In genomic region chr7:14446231-14446630, GRCh38 we compare ENCODE assay signal across 21 cellular contexts.
"Had no signal": no experiment of that assay in that cellular context is flagged by ENCODE, and none has a peak within 500 bp of the region (broad histone marks: within the 10 kb centered on the region; RNA-seq: fewer than 3 reads in every experiment).

No MANE protein-coding gene starts in this region.

- H3K4me1 Mint-ChIP-seq: nephron had no signal

- H3K27ac Mint-ChIP-seq: effector memory CD8-positive, alpha-beta T cell; naive thymus-derived CD4-positive, alpha-beta T cell; nephron; stimulated activated naive B cell treated with anti-CD40 and anti-IgM and Interleukin-4, amounts not matched to agents 10 μg/mL and 1 μg/mL and 100 μg/mL, for 72 hours; stimulated activated naive CD8-positive, alpha-beta T cell treated with anti-CD3 and anti-CD28 coated beads, Interleukin-15, Interleukin-2, amounts not matched to agents 100 ng/mL and 50 ng/mL, for 24 hours had no signal

- H3K9me3 ChIP-seq: prostate gland, thoracic aorta, upper lobe of left lung, uterus had no signal

- H3K36me3 Mint-ChIP-seq: naive thymus-derived CD4-positive, alpha-beta T cell; stimulated activated naive B cell treated with anti-CD40 and anti-IgM and Interleukin-4, amounts not matched to agents 10 μg/mL and 1 μg/mL and 100 μg/mL, for 72 hours had no signal

- DNase-seq: cortex of kidney; effector memory CD8-positive, alpha-beta T cell; head of caudate nucleus; kidney; mesendoderm; midbrain; naive thymus-derived CD4-positive, alpha-beta T cell; nucleus accumbens; spleen; stimulated activated CD4-positive, alpha-beta T cell treated with anti-CD3 and anti-CD28 coated beads, Interleukin-4, amount 100 ng/mL, for 4 hours; upper lobe of left lung; uterus had no signal

- H3K9me3 Mint-ChIP-seq: effector memory CD8-positive, alpha-beta T cell; stimulated activated naive CD8-positive, alpha-beta T cell treated with anti-CD3 and anti-CD28 coated beads, Interleukin-15, Interleukin-2, amounts not matched to agents 100 ng/mL and 50 ng/mL, for 24 hours had no signal

- H3K4me3 ChIP-seq: prostate gland, right atrium auricular region, skin epidermis, spleen, thoracic aorta, tibial nerve, upper lobe of left lung, uterus had no signal

- ATAC-seq: left lobe of liver had no signal

- H3K27ac ChIP-seq: prostate gland, right atrium auricular region, skin epidermis, spleen, thoracic aorta, tibial nerve, upper lobe of left lung, uterus had no signal

- H3K4me1 ChIP-seq: prostate gland, right atrium auricular region, tibial nerve, upper lobe of left lung, uterus had no signal

- H3K27me3 Mint-ChIP-seq: naive thymus-derived CD4-positive, alpha-beta T cell; stimulated activated naive B cell treated with anti-CD40 and anti-IgM and Interleukin-4, amounts not matched to agents 10 μg/mL and 1 μg/mL and 100 μg/mL, for 72 hours; stimulated activated naive CD8-positive, alpha-beta T cell treated with anti-CD3 and anti-CD28 coated beads, Interleukin-15, Interleukin-2, amounts not matched to agents 100 ng/mL and 50 ng/mL, for 24 hours had no signal

- H3K27me3 ChIP-seq: right atrium auricular region, spleen, tibial nerve, upper lobe of left lung, uterus had no signal

- H3K4me3 Mint-ChIP-seq: effector memory CD8-positive, alpha-beta T cell; naive thymus-derived CD4-positive, alpha-beta T cell; nephron; stimulated activated naive B cell treated with anti-CD40 and anti-IgM and Interleukin-4, amounts not matched to agents 10 μg/mL and 1 μg/mL and 100 μg/mL, for 72 hours; stimulated activated naive CD8-positive, alpha-beta T cell treated with anti-CD3 and anti-CD28 coated beads, Interleukin-15, Interleukin-2, amounts not matched to agents 100 ng/mL and 50 ng/mL, for 24 hours had no signal

- H3K36me3 ChIP-seq: prostate gland, right atrium auricular region, spleen, thoracic aorta, tibial nerve, upper lobe of left lung, uterus had no signal
